8 cellular contexts compared by ENCODE assay signal in the genomic region with DNA sequence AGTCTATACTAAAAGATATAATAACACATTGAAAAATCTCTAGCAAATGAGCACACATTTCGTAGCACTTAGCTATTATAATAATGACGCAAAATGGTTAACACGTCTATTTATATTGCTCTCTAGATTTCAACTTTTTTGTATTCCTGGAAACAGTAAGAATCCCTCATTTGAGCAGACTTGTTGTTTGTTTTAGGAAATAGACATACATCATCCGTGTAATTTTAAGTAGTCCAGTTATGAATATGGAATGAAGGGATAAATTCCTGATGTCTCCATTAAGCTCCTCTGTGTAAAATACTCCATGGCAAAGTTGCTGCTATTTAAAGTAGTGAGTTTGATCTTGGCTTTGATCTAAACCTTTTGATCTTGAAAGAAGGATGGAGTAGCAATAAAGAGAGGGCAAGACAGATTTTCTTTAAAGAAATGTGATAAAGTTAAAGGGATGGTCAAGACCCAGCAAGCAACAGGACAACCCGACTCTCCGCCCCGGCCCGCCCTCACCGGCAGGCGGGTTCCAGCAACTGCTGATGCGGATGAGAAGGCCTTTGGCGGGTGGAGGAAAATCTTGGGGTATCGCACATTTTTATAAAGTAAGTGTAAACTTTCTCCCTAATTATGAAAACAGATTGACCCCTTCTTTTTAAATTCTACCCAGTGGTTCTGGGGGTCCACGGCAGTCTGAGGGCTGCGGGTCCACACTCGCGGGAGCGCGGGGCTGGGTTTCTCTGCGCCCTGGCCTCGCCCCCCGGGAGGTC.
DNase-seq lines count a peak whose midpoint lies in the region; TF ChIP-seq lines count a peak whose summit lies in the region.

No MANE protein-coding gene starts in this region.

- H3K36me3 ChIP-seq in H7 (replicated peaks; ENCODE audit: control insufficient read depth, insufficient read depth, low read length) = no peaks in the 10 kb centered on the region
- H3K36me3 ChIP-seq in kidney epithelial cell (ENCODE audit: control insufficient read depth, insufficient read depth, low read length) = peaks cover 1% of the 10 kb centered on the region

- H3K27ac ChIP-seq in caudate nucleus (ENCODE audit: low read depth, low read length) = peak overlapping the region; percentile 67

- H3K4me3 ChIP-seq in H7 (ENCODE audit: insufficient read depth, low read depth, low read length) = peak overlapping the region; percentile 67
- peak overlapping the region; percentile 62 for H3K4me3 ChIP-seq in kidney epithelial cell (ENCODE audit: low read depth, low read length)

- peak; percentile 16 for TF ChIP-seq CTCF in kidney epithelial cell (IDR thresholded peaks at IDR 0.05; ENCODE audit: insufficient read depth, low read length, poor library complexity, severe bottlenecking)

- H3K27me3 ChIP-seq in H7 (ENCODE audit: control insufficient read depth, insufficient read depth, low read length) (peaks cover 31% of the 10 kb centered on the region), kidney epithelial cell (ENCODE audit: control insufficient read depth, insufficient read depth, low read length) (no peaks in the 10 kb centered on the region)

- DNase-seq in DMS 273 (lab: John Stamatoyannopoulos, UW; ENCODE audit: unreplicated experiment) (peak; percentile 77), DMS 273 treated with DMSO at 0.1 percent for 48 hours (lab: John Stamatoyannopoulos, UW) (no peak), H7 (peak; percentile 81), OCI-M1 (lab: John Stamatoyannopoulos, UW) (peak; percentile 21), caudate nucleus (lab: John Stamatoyannopoulos, UW) (peak in 7 of 61 donors; percentile 3 to 52 (median 39)), kidney epithelial cell (ENCODE audit: low read depth) (no peak), NCI-H1694 treated with DMSO at 0.1 percent for 48 hours (lab: John Stamatoyannopoulos, UW) (no peak)
- peak; percentile 42 for DNase-seq in stimulated activated CD8-positive, alpha-beta memory T cell treated with anti-CD3 and anti-CD28 coated beads, Interleukin-4, amount 100 ng/mL, for 48 hours

Comparison
In these comparisons a context has a peak if more than half of its experiments do, and no peak if none do; other contexts are left out.
1. DNase-seq: peak in DMS 273 (single experiment), H7 (single experiment), OCI-M1 (single experiment) and stimulated activated CD8-positive, alpha-beta memory T cell treated with anti-CD3 and anti-CD28 coated beads, Interleukin-4, amount 100 ng/mL, for 48 hours (single experiment); none in DMS 273 treated with DMSO at 0.1 percent for 48 hours (single experiment), kidney epithelial cell (single experiment) and NCI-H1694 treated with DMSO at 0.1 percent for 48 hours (single experiment).